13 cellular contexts compared by ENCODE assay signal in genomic region chr3:150956376-150956775, GRCh38.
DNase-seq lines count a peak whose midpoint lies in the region; ATAC-seq and TF ChIP-seq lines count a peak whose summit lies in the region.
"Had no signal": no experiment of that assay in that cellular context is flagged by ENCODE, and none has a peak within 500 bp of the region (broad histone marks: within the 10 kb centered on the region; RNA-seq: fewer than 3 reads in every experiment).

No MANE protein-coding gene starts in this region.

- TF ChIP-seq POLR2A in erythroblast (IDR thresholded peaks at IDR 0.05; ENCODE audit: low read length), result no peak

- DNase-seq in activated T-cell treated with anti-CD3 and anti-CD28 coated beads for 48 hours (ENCODE audit: low read depth) (peak; percentile 14), NOMO-1 treated with dmso at 0.1 percent for 144 hours (lab: John Stamatoyannopoulos, UW; ENCODE audit: unreplicated experiment) (peak; percentile 21), fibroblast of gingiva (ENCODE audit: low read depth) (peak; percentile 9), erythroblast (lab: John Stamatoyannopoulos, UW) (no peak), HuH-7.5 (ENCODE audit: low spot score) (no peak)
- no peak for DNase-seq in activated T-cell treated with anti-CD3 and anti-CD28 coated beads, Interleukin-2, amount 50 U/mL, for 24 hours
- no peak for DNase-seq in stimulated activated effector memory CD8-positive, alpha-beta T cell treated with anti-CD3 and anti-CD28 coated beads, Interleukin-12 subunit alpha, Interleukin-12 subunit beta, amount 100 ng/mL, for 72 hours (ENCODE audit: low spot score in 2 of 2)
- DNase-seq: immature natural killer cell; naive thymus-derived CD8-positive, alpha-beta T cell; tibial artery had no signal

- peak; percentile 79 for ATAC-seq in stimulated activated effector memory CD8-positive, alpha-beta T cell treated with anti-CD3 and anti-CD28 coated beads, Interleukin-12 subunit alpha, Interleukin-12 subunit beta, amount 100 ng/mL, for 72 hours
- no peak for ATAC-seq in GM19455 (IDR thresholded peaks at IDR 0.05; ENCODE audit: unreplicated experiment)
- ATAC-seq: naive thymus-derived CD8-positive, alpha-beta T cell; Right ventricle myocardium inferior; sciatic nerve had no signal

- peaks cover 54% of the 10 kb centered on the region for H3K27me3 Mint-ChIP-seq in activated T-cell treated with anti-CD3 and anti-CD28 coated beads, Interleukin-2, amount 50 U/mL, for 24 hours

- no peaks in the 10 kb centered on the region for H3K9me3 Mint-ChIP-seq in activated T-cell treated with anti-CD3 and anti-CD28 coated beads, Interleukin-2, amount 50 U/mL, for 24 hours
- no peaks in the 10 kb centered on the region for H3K9me3 Mint-ChIP-seq in stimulated activated effector memory CD8-positive, alpha-beta T cell treated with anti-CD3 and anti-CD28 coated beads, Interleukin-12 subunit alpha, Interleukin-12 subunit beta, amount 100 ng/mL, for 72 hours
- H3K9me3 Mint-ChIP-seq: immature natural killer cell; naive thymus-derived CD8-positive, alpha-beta T cell had no signal

- no peak overlapping the region for H3K27ac Mint-ChIP-seq in activated T-cell treated with anti-CD3 and anti-CD28 coated beads, Interleukin-2, amount 50 U/mL, for 24 hours
- H3K27ac Mint-ChIP-seq in stimulated activated effector memory CD8-positive, alpha-beta T cell treated with anti-CD3 and anti-CD28 coated beads, Interleukin-12 subunit alpha, Interleukin-12 subunit beta, amount 100 ng/mL, for 72 hours, result no peak overlapping the region
- H3K27ac Mint-ChIP-seq: immature natural killer cell; naive thymus-derived CD8-positive, alpha-beta T cell had no signal

- H3K4me1 Mint-ChIP-seq in activated T-cell treated with anti-CD3 and anti-CD28 coated beads, Interleukin-2, amount 50 U/mL, for 24 hours (ENCODE audit: low read depth), result peaks cover 1% of the 10 kb centered on the region
- no peaks in the 10 kb centered on the region for H3K4me1 Mint-ChIP-seq in stimulated activated effector memory CD8-positive, alpha-beta T cell treated with anti-CD3 and anti-CD28 coated beads, Interleukin-12 subunit alpha, Interleukin-12 subunit beta, amount 100 ng/mL, for 72 hours
- H3K4me1 Mint-ChIP-seq: immature natural killer cell had no signal

- H3K4me3 Mint-ChIP-seq in activated T-cell treated with anti-CD3 and anti-CD28 coated beads, Interleukin-2, amount 50 U/mL, for 24 hours, result no peak overlapping the region
- H3K4me3 Mint-ChIP-seq in stimulated activated effector memory CD8-positive, alpha-beta T cell treated with anti-CD3 and anti-CD28 coated beads, Interleukin-12 subunit alpha, Interleukin-12 subunit beta, amount 100 ng/mL, for 72 hours, result no peak overlapping the region
- H3K4me3 Mint-ChIP-seq: immature natural killer cell; naive thymus-derived CD8-positive, alpha-beta T cell had no signal

- H3K36me3 Mint-ChIP-seq in activated T-cell treated with anti-CD3 and anti-CD28 coated beads, Interleukin-2, amount 50 U/mL, for 24 hours (ENCODE audit: low read depth), result no peaks in the 10 kb centered on the region
- no peaks in the 10 kb centered on the region for H3K36me3 Mint-ChIP-seq in stimulated activated effector memory CD8-positive, alpha-beta T cell treated with anti-CD3 and anti-CD28 coated beads, Interleukin-12 subunit alpha, Interleukin-12 subunit beta, amount 100 ng/mL, for 72 hours
- H3K36me3 Mint-ChIP-seq: immature natural killer cell; naive thymus-derived CD8-positive, alpha-beta T cell had no signal

Comparison
In these comparisons a context has a peak if more than half of its experiments do, and no peak if none do; other contexts are left out.
1. DNase-seq: peak in activated T-cell treated with anti-CD3 and anti-CD28 coated beads for 48 hours (single experiment), NOMO-1 treated with dmso at 0.1 percent for 144 hours (single experiment) and fibroblast of gingiva (single experiment); none in activated T-cell treated with anti-CD3 and anti-CD28 coated beads, Interleukin-2, amount 50 U/mL, for 24 hours (single experiment), stimulated activated effector memory CD8-positive, alpha-beta T cell treated with anti-CD3 and anti-CD28 coated beads, Interleukin-12 subunit alpha, Interleukin-12 subunit beta, amount 100 ng/mL, for 72 hours (0 of 2), erythroblast (0 of 2) and HuH-7.5 (single experiment).